Comparison of ENCODE assay signal across 8 cellular contexts in the genomic region with DNA sequence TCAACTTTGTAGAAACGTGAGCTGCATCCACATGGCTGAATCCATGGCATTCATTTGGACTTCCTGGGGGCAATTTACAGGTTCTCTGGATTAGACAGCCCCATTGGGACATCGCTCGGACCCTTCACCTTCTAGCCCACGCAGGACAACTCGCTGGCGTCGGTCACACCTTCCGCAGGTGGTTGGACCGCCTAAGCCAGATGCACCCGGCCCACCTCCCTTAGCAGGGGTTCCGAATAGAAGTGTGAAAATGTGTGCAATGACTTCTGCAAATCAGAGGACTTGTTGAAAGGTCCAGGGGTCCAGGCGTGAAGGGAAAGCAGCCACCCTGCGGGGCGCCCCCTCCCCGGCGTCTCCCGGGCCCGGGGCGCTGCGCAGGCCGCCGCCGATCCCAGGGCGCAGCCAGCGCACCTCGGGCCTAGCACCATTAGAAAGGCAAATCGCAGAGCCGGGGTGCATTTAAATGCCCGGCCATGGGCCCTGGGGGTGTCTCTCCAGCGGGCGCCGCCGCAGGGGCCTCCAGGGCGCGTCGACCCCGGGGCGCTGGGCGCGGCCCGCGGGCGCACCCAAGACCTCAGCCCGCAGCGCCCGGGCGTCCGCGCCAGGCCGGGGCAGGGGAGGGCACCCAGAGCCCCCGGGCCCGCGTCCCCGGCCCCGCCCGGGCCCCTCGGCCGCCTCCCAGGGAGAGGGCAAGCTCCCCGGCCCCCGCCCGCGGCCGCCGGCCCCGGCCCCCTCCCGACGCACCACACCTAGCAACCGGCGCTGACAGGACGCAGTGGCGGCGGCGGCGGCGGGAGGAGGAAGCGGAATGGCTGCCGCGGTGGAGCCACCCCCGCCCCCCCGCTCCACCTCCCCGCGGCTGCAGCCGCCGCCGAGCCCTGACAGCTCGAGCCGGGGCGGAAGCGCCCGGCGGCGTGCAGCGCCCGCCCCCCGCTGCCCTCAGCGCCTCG. TPM values are rescaled to one million over a fixed set of nuclear protein-coding genes. Genes with fewer than 3 reads are reported as not detected.
DNase-seq lines count a peak whose midpoint lies in the region; ATAC-seq and TF ChIP-seq lines count a peak whose summit lies in the region.

No MANE protein-coding gene starts in this region.

- H3K27me3 ChIP-seq in KMS-11 (ENCODE audit: insufficient read depth, low read depth) (no peaks in the 10 kb centered on the region), ascending aorta (no peaks in the 10 kb centered on the region)

- no peaks in the 10 kb centered on the region; the same call in 1 of the 2 replicates for H4K20me1 ChIP-seq in KMS-11 (ENCODE audit: insufficient read depth)

- peak overlapping the region; percentile 51 for H3K4me3 Mint-ChIP-seq in T-helper 1 cell treated with Interleukin-12 subunit alpha and Interleukin-12 subunit beta and Interleukin-4 antibody, amounts not matched to agents 30 μg/mL and 1 μg/mL, for 36 hours

- H2AFZ ChIP-seq in KMS-11 (ENCODE audit: low read depth), result peak overlapping the region; percentile 38; the same call in 1 of the 2 replicates

- peaks cover 31% of the 10 kb centered on the region for H3K79me2 ChIP-seq in KMS-11 (ENCODE audit: insufficient read depth, low read depth)

- TF ChIP-seq CTCF in KMS-11 (conservative IDR thresholded peaks at IDR 0.05; ENCODE audit: low read depth, low read length), result no peak
- TF ChIP-seq CTCF in ascending aorta (IDR thresholded peaks at IDR 0.05), result no peak

- H3K4me1 Mint-ChIP-seq in T-helper 1 cell treated with Interleukin-12 subunit alpha and Interleukin-12 subunit beta and Interleukin-4 antibody, amounts not matched to agents 30 μg/mL and 1 μg/mL, for 36 hours (ENCODE audit: low read depth), result peaks cover 13% of the 10 kb centered on the region

- peaks cover 41% of the 10 kb centered on the region for H3K27me3 Mint-ChIP-seq in T-helper 1 cell treated with Interleukin-12 subunit alpha and Interleukin-12 subunit beta and Interleukin-4 antibody, amounts not matched to agents 30 μg/mL and 1 μg/mL, for 36 hours (ENCODE audit: low read depth)

- intact Hi-C loops in ascending aorta (cut with DNase I), result loop anchor here (5.0 kb wide), 2 partner anchors 72 to 142 kb away; no protein-coding TSS in a partner anchor
- intact Hi-C loops in sciatic nerve (cut with DNase I), result no loop called here

- H3K27ac ChIP-seq in KMS-11, result no peak overlapping the region
- H3K27ac ChIP-seq in ascending aorta, result peak overlapping the region; percentile 67 to 89

- no peaks in the 10 kb centered on the region for H3K36me3 Mint-ChIP-seq in T-helper 1 cell treated with Interleukin-12 subunit alpha and Interleukin-12 subunit beta and Interleukin-4 antibody, amounts not matched to agents 30 μg/mL and 1 μg/mL, for 36 hours (ENCODE audit: low read depth)

- H3K9me3 ChIP-seq in ascending aorta, result no peaks in the 10 kb centered on the region

- H3K27ac Mint-ChIP-seq in T-helper 1 cell treated with Interleukin-12 subunit alpha and Interleukin-12 subunit beta and Interleukin-4 antibody, amounts not matched to agents 30 μg/mL and 1 μg/mL, for 36 hours, result no peak overlapping the region

- H3K9me3 Mint-ChIP-seq in T-helper 1 cell treated with Interleukin-12 subunit alpha and Interleukin-12 subunit beta and Interleukin-4 antibody, amounts not matched to agents 30 μg/mL and 1 μg/mL, for 36 hours, result no peaks in the 10 kb centered on the region

- H3K4me2 ChIP-seq in KMS-11, result peak overlapping the region; percentile 79

- DNase-seq in DMS153 treated with DMSO at 0.1 percent for 48 hours (lab: John Stamatoyannopoulos, UW; ENCODE audit: unreplicated experiment), result peak; percentile 64
- peak in 1 of 2 donors; percentile 85 for DNase-seq in ascending aorta (ENCODE audit: low spot score in 2 of 2)
- peak in 47 of 51 donors; percentile 4 to 77 (median 45) for DNase-seq in hypothalamus (lab: John Stamatoyannopoulos, UW)
- DNase-seq in sciatic nerve (ENCODE audit: low spot score), result peak; percentile 81

- H3K36me3 ChIP-seq in KMS-11 (ENCODE audit: insufficient read depth) (no peaks in the 10 kb centered on the region), ascending aorta (no peaks in the 10 kb centered on the region)

- H3K9ac ChIP-seq in KMS-11, result peak overlapping the region; percentile 15; the same call in 1 of the 2 replicates

- ATAC-seq in GM21717 (IDR thresholded peaks at IDR 0.05; ENCODE audit: unreplicated experiment) (peak; percentile 62), sciatic nerve (peak; percentile 71), GM21576 (IDR thresholded peaks at IDR 0.05; ENCODE audit: unreplicated experiment) (no peak)

- H3K4me3 ChIP-seq in KMS-11 (IDR thresholded peaks at IDR 0.05; ENCODE audit: insufficient read depth, low read depth, low read length), result no peak overlapping the region
- peak overlapping the region; percentile 91 to 100 for H3K4me3 ChIP-seq in ascending aorta

- peaks cover 57% of the 10 kb centered on the region for H3K4me1 ChIP-seq in KMS-11 (ENCODE audit: low read depth, poor library complexity, severe bottlenecking)
- peaks cover 0 to 11% of the 10 kb centered on the region in 2 donors for H3K4me1 ChIP-seq in ascending aorta

RNA-seq across cellular contexts. Expression of gene JAZF1, which starts 1.2 kb away (rescaled TPM):
- 37.7 TPM for total RNA-seq in ascending aorta
- 21.7 TPM for total RNA-seq in sciatic nerve
